Comparison of ENCODE assay signal across 11 cellular contexts in the genomic region with DNA sequence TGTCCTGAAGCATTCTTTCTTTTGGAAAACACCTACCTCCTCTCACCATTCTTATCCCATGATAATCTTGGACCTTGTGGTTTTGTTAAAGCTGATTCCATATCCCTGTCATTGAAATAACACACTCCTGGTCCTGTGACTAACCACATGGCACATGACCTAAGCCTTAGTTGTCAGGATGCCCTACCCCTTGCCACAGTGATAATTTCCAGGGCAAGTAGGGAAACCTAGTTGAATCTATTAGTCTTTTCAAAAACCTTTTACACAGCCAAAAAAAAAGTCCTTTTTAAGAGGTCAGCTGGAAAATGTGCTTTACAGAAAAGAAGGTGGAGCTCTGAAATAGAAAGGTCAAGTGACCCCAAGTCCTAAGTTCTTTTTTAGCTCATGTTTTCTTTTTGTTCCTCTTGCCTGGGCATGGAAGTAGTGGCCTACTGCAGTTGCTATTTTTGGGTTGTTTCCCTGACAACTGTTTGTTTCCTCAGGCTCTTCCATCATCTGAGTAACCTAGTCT.
DNase-seq lines count a peak whose midpoint lies in the region; ATAC-seq, FAIRE-seq and TF ChIP-seq lines count a peak whose summit lies in the region.
"Had no signal": no experiment of that assay in that cellular context is flagged by ENCODE, and none has a peak within 500 bp of the region (broad histone marks: within the 10 kb centered on the region; RNA-seq: fewer than 3 reads in every experiment).

No MANE protein-coding gene starts in this region.

- no peaks in the 10 kb centered on the region for H3K27me3 ChIP-seq in bronchial epithelial cell (ENCODE audit: control insufficient read depth, insufficient read depth, low read length)
- H3K27me3 ChIP-seq: tibial artery had no signal

- no peaks in the 10 kb centered on the region for H3K36me3 ChIP-seq in bronchial epithelial cell (ENCODE audit: control insufficient read depth, insufficient read depth, low read length)
- H3K36me3 ChIP-seq in mesodermal cell (ENCODE audit: control insufficient read depth, insufficient read depth, low read length) = no peaks in the 10 kb centered on the region
- H3K36me3 ChIP-seq: tibial artery had no signal

- H3K4me1 ChIP-seq in mesodermal cell (ENCODE audit: control insufficient read depth, insufficient read depth, low read length, poor library complexity, severe bottlenecking) = peaks cover 3% of the 10 kb centered on the region

- H3K9me3 ChIP-seq in mesodermal cell (ENCODE audit: control insufficient read depth, low read length) = no peaks in the 10 kb centered on the region
- H3K9me3 ChIP-seq: tibial artery had no signal

- peaks cover 2% of the 10 kb centered on the region for H3K4me1 Mint-ChIP-seq in glutamatergic neuron (ENCODE audit: low read depth, unreplicated experiment)

- H3K36me3 Mint-ChIP-seq in glutamatergic neuron (ENCODE audit: unreplicated experiment) = no peaks in the 10 kb centered on the region

- no peak overlapping the region for H3K4me3 Mint-ChIP-seq in glutamatergic neuron (ENCODE audit: unreplicated experiment)

- no peak overlapping the region for H3K4me3 ChIP-seq in AG09309 (ENCODE audit: control insufficient read depth, low read depth, low read length)
- no peak overlapping the region for H3K4me3 ChIP-seq in bronchial epithelial cell (ENCODE audit: low read depth, low read length)
- no peak overlapping the region for H3K4me3 ChIP-seq in mesodermal cell (ENCODE audit: extremely low read depth, insufficient read depth, low read length, poor library complexity, severe bottlenecking)
- H3K4me3 ChIP-seq: tibial artery had no signal

- ATAC-seq in GM21723 (IDR thresholded peaks at IDR 0.05; ENCODE audit: unreplicated experiment) (no peak), HG03175 (IDR thresholded peaks at IDR 0.05; ENCODE audit: unreplicated experiment) (no peak)

- H3K27me3 Mint-ChIP-seq in glutamatergic neuron (ENCODE audit: unreplicated experiment) = no peaks in the 10 kb centered on the region

- DNase-seq in AG09309 (ENCODE audit: low read depth) (peak; percentile 44), KBM-7 (peak; percentile 10), bronchial epithelial cell (ENCODE audit: low read depth) (peak; percentile 98), NK-92 (lab: John Stamatoyannopoulos, UW; ENCODE audit: unreplicated experiment) (no peak), glutamatergic neuron (no peak)
- DNase-seq: activated CD4-positive, CD25-positive, alpha-beta regulatory T cell; tibial artery had no signal

- H3K27ac Mint-ChIP-seq in glutamatergic neuron (ENCODE audit: unreplicated experiment) = no peak overlapping the region

- H3K27ac ChIP-seq in mesodermal cell (ENCODE audit: low read depth, low read length, severe bottlenecking) = peak overlapping the region; percentile 90
- H3K27ac ChIP-seq: HL-60 had no signal

- no peak for TF ChIP-seq CTCF in AG09309 (IDR thresholded peaks at IDR 0.05; ENCODE audit: control insufficient read depth, insufficient read depth, low read depth, low read length, missing control alignments)
- no peak for TF ChIP-seq CTCF in bronchial epithelial cell (IDR thresholded peaks at IDR 0.05; ENCODE audit: insufficient read depth, low read length, severe bottlenecking)
- no peak for TF ChIP-seq CTCF in glutamatergic neuron (IDR thresholded peaks at IDR 0.05; ENCODE audit: partially characterized antibody, unreplicated experiment)

- in situ Hi-C loops in KBM-7 (cut with MboI; ENCODE audit: low pct_unique_long_range_greater_than_20kb, low sequenced_read_pairs) = no loop called here

- no peaks in the 10 kb centered on the region for H3K9me3 Mint-ChIP-seq in glutamatergic neuron (ENCODE audit: unreplicated experiment)

- no peak for FAIRE-seq in bronchial epithelial cell (lab: Jason Lieb, UNC)

Comparison
In these comparisons a context has a peak if more than half of its experiments do, and no peak if none do; other contexts are left out.
1. DNase-seq: peak in AG09309 (single experiment), KBM-7 (single experiment) and bronchial epithelial cell (single experiment); none in NK-92 (single experiment) and glutamatergic neuron (single experiment).